Comparison of ENCODE assay signal across 11 cellular contexts in genomic region chr11:111912535-111912934, GRCh38. TPM values are rescaled to one million over a fixed set of nuclear protein-coding genes. Genes with fewer than 3 reads are reported as not detected.
DNase-seq lines count a peak whose midpoint lies in the region; ATAC-seq and TF ChIP-seq lines count a peak whose summit lies in the region.
"Had no signal": no experiment of that assay in that cellular context is flagged by ENCODE, and none has a peak within 500 bp of the region (broad histone marks: within the 10 kb centered on the region; RNA-seq: fewer than 3 reads in every experiment).

A gene with protein sequence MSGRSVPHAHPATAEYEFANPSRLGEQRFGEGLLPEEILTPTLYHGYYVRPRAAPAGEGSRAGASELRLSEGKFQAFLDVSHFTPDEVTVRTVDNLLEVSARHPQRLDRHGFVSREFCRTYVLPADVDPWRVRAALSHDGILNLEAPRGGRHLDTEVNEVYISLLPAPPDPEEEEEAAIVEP (plus strand): TSS chr11:111912734. CDS start chr11:111912830, 96 bp downstream.

- no peaks in the 10 kb centered on the region for H3K9me3 ChIP-seq in breast epithelium
- H3K9me3 ChIP-seq in parathyroid adenoma (ENCODE audit: control insufficient read depth, low read length) = no peaks in the 10 kb centered on the region

- peaks cover 17% of the 10 kb centered on the region for H3K79me2 ChIP-seq in ACC112 (ENCODE audit: control insufficient read depth, insufficient read depth, low read length, unreplicated experiment)
- no peaks in the 10 kb centered on the region for H3K79me2 ChIP-seq in parathyroid adenoma

- H3K4me1 ChIP-seq in ACC112 (ENCODE audit: control insufficient read depth, insufficient read depth, low read length, unreplicated experiment) = peaks cover 46% of the 10 kb centered on the region
- no peaks in the 10 kb centered on the region for H3K4me1 ChIP-seq in breast epithelium
- H3K4me1 ChIP-seq in parathyroid adenoma = peaks cover 26% of the 10 kb centered on the region

- peak within 1 kb of the TSS; percentile 53 for H3K4me2 ChIP-seq in parathyroid adenoma (ENCODE audit: low read length)

- H3K9ac ChIP-seq in parathyroid adenoma = no peak within 1 kb of the TSS

- DNase-seq in breast epithelium (ENCODE audit: low spot score in 2 of 2) = no peak
- DNase-seq in left cardiac atrium = peak; percentile 61
- DNase-seq in DMS114 treated with DMSO at 0.1 percent for 48 hours (lab: John Stamatoyannopoulos, UW; ENCODE audit: unreplicated experiment) = no peak
- DNase-seq in NCI-H1092 treated with DMSO at 0.1 percent for 48 hours (lab: John Stamatoyannopoulos, UW) = no peak
- DNase-seq in NCI-H524 (lab: John Stamatoyannopoulos, UW) = no peak
- DNase-seq: activated naive CD4-positive, alpha-beta T cell treated with anti-CD3 and anti-CD28 coated beads, Interleukin-2, amount 50 U/mL, for 16 hours; stimulated activated CD4-positive, alpha-beta T cell treated with anti-CD3 and anti-CD28 coated beads, Interleukin-1b, Interleukin-23, amount 100 ng/mL, for 48 hours had no signal

- no peaks in the 10 kb centered on the region for H3K27me3 ChIP-seq in ACC112 (ENCODE audit: insufficient read depth, low read length)
- H3K27me3 ChIP-seq in breast epithelium = no peaks in the 10 kb centered on the region
- H3K27me3 ChIP-seq in parathyroid adenoma (ENCODE audit: control insufficient read depth, insufficient read depth, low read length) = no peaks in the 10 kb centered on the region

- intact Hi-C loops in breast epithelium (cut with DNase I; ENCODE audit: low total_unique reads) (no loop called here), left cardiac atrium (cut with DNase I) (no loop called here)

- H2AFZ ChIP-seq in ACC112 (ENCODE audit: low read length, unreplicated experiment) = peak within 1 kb of the TSS; percentile 34
- H2AFZ ChIP-seq in parathyroid adenoma = peak within 1 kb of the TSS; percentile 85

- TF ChIP-seq CTCF in breast epithelium (IDR thresholded peaks at IDR 0.05) = no peak
- TF ChIP-seq CTCF in parathyroid adenoma (IDR thresholded peaks at IDR 0.05) = no peak

- H3K36me3 ChIP-seq in ACC112 (ENCODE audit: insufficient read depth, low read length) (0 out of 2 replicates have a peak, but pooled peaks cover 5% of the 10 kb centered on the region), breast epithelium (no peaks in the 10 kb centered on the region), parathyroid adenoma (ENCODE audit: control insufficient read depth, insufficient read depth, low read length) (no peaks in the 10 kb centered on the region)

- H3K4me3 ChIP-seq in ACC112 (ENCODE audit: low read depth, low read length) = peak within 1 kb of the TSS; percentile 73
- peak within 1 kb of the TSS; percentile 61 to 78 (median 63) for H3K4me3 ChIP-seq in breast epithelium
- H3K4me3 ChIP-seq in parathyroid adenoma (ENCODE audit: low read depth, low read length) = peak within 1 kb of the TSS; percentile 40

- no peak for TF ChIP-seq POLR2A in breast epithelium (IDR thresholded peaks at IDR 0.05)

- ATAC-seq in left cardiac atrium = peak; percentile 33 to 45
- ATAC-seq in HG03457 (IDR thresholded peaks at IDR 0.05; ENCODE audit: unreplicated experiment) = no peak

- peak within 1 kb of the TSS; percentile 78 for H3K27ac ChIP-seq in ACC112 (ENCODE audit: low read depth, low read length)
- peak within 1 kb of the TSS; percentile 96 to 97 for H3K27ac ChIP-seq in breast epithelium
- H3K27ac ChIP-seq in parathyroid adenoma = peak within 1 kb of the TSS; percentile 75

RNA-seq across cellular contexts. Expression of the gene that starts here (rescaled TPM):
- 1 to 10 TPM in 2 of 3 donors, under 1 TPM in 1; 0.98 to 2.1 (median 1.2) TPM for total RNA-seq in breast epithelium
- total RNA-seq in left cardiac atrium = 10 to 100 TPM; 37.3 to 49.6 TPM
- total RNA-seq: A673 had no signal

Comparison
In these comparisons a context has a peak if more than half of its experiments do, and no peak if none do; other contexts are left out.
1. RNA of the gene that starts here (total RNA-seq): 37.3 to 49.6 TPM in left cardiac atrium; 0.98 to 2.1 TPM in breast epithelium; every median in the first group is over 10 times any median in the second.
2. Peak in every context shown above with its lines, with median percentiles within 50 percentile points of each other: H3K27ac ChIP-seq and H3K4me3 ChIP-seq.